3 cellular contexts compared by ENCODE assay signal in genomic region chr16:82248257-82248656, GRCh38.
"Had no signal": no experiment of that assay in that cellular context is flagged by ENCODE, and none has a peak within 500 bp of the region (broad histone marks: within the 10 kb centered on the region; RNA-seq: fewer than 3 reads in every experiment).

No MANE protein-coding gene starts in this region.

- DNase-seq: GDM1, GF-D8 had no signal

- ATAC-seq: GM12878 had no signal

- H3K4me3 ChIP-seq: GM12878 had no signal
